Comparison of ENCODE assay signal across 14 cellular contexts in the genomic region with DNA sequence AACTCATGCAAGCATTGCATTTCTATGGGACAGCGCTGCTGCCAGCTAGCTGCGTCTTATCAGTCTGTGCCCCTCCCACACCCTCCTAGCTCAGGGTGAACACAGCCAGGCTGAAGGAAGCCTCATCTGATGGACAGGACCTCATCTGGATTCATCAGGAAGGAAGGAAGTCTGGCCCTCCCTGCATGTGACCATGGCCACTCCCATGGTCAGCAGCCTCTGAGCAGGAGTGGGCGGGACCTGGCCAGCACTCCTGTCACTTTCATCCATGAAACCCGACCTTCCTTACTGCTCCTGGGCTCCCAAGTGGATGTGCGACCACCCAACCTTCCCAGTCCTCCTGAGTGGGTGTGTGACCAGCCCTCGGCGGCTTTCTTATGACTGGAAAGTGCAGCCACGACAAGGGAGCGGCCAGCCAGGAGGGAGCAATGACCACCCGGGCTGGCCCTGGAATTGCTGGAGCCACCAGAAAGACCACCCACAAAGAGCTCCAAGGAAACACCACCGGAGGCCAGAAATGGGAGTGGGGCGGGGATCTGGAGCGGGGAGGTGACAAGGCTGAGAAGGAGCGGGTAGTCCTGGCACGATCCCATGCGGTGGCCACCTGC.
A peak's percentile ranks its signal among the peaks of the same experiment; 100 is the strongest.
DNase-seq lines count a peak whose midpoint lies in the region; ATAC-seq and TF ChIP-seq lines count a peak whose summit lies in the region.
"Had no signal": no experiment of that assay in that cellular context is flagged by ENCODE, and none has a peak within 500 bp of the region (broad histone marks: within the 10 kb centered on the region; RNA-seq: fewer than 3 reads in every experiment).

No MANE protein-coding gene starts in this region.

- no peak for TF ChIP-seq EP300 in gastroesophageal sphincter (IDR thresholded peaks at IDR 0.05)

- 63 to 73% methylated on average over 4 to 6 of the region's 16 CpGs for WGBS in gastroesophageal sphincter (ENCODE audit: low coverage in 1 of 2), 2 donors
- 66 to 82% methylated on average over 10 to 12 of the region's 16 CpGs for WGBS in thyroid gland, 2 donors

- TF ChIP-seq CTCF in gastroesophageal sphincter (IDR thresholded peaks at IDR 0.05) (no peak), lower lobe of right lung (IDR thresholded peaks at IDR 0.05) (no peak), thyroid gland (IDR thresholded peaks at IDR 0.05) (no peak)

- H3K4me3 ChIP-seq in gastroesophageal sphincter (no peak overlapping the region), lower lobe of right lung (peak overlapping the region; percentile 13), thyroid gland (replicated peaks in 1 of 3) (no peak overlapping the region)
- H3K4me3 ChIP-seq: BLaER1 had no signal

- H3K27ac ChIP-seq in gastroesophageal sphincter (peak overlapping the region in 1 of 4 donors; percentile 14), lower lobe of right lung (peak overlapping the region; percentile 54), thyroid gland (peak overlapping the region in 2 of 3 donors; percentile 10 to 27)
- H3K27ac ChIP-seq: BLaER1 had no signal

- H3K4me1 ChIP-seq in gastroesophageal sphincter (peaks cover 0 to 10% (median 0%) of the 10 kb centered on the region in 3 donors), lower lobe of right lung (peaks cover 16% of the 10 kb centered on the region), thyroid gland (peaks cover 4 to 11% of the 10 kb centered on the region in 2 donors)

- H3K27me3 ChIP-seq in gastroesophageal sphincter (no peaks in the 10 kb centered on the region), lower lobe of right lung (ENCODE audit: low read depth) (no peaks in the 10 kb centered on the region), thyroid gland (no peaks in the 10 kb centered on the region)
- H3K27me3 ChIP-seq: BLaER1 had no signal

- intact Hi-C loops in lower lobe of right lung (cut with DNase I): no loop called here
- intact Hi-C loops in thyroid gland (cut with DNase I): no loop called here

- TF ChIP-seq POLR2A in gastroesophageal sphincter (IDR thresholded peaks at IDR 0.05): no peak
- no peak for TF ChIP-seq POLR2A in thyroid gland (IDR thresholded peaks at IDR 0.05)

- ATAC-seq in gastroesophageal sphincter: peak; percentile 73
- ATAC-seq in lower lobe of right lung: peak; percentile 70 to 72
- ATAC-seq in SK-N-SH treated with all-trans-retinoic acid at 6 μM for 48 hours: no peak
- ATAC-seq in GM21447 (IDR thresholded peaks at IDR 0.05; ENCODE audit: unreplicated experiment): no peak

- peak; percentile 23 for DNase-seq in OCI-M1 (lab: John Stamatoyannopoulos, UW)
- DNase-seq in lower lobe of right lung: no peak
- DNase-seq in thyroid gland: peak in 1 of 2 donors; percentile 37
- no peak for DNase-seq in NCI-H2107 (lab: John Stamatoyannopoulos, UW)
- DNase-seq in T1000 (lab: John Stamatoyannopoulos, UW): no peak
- DNase-seq: activated CD8-positive, alpha-beta memory T cell treated with anti-CD3 and anti-CD28 coated beads, Interleukin-2, amount 50 U/mL, for 48 hours; effector CD4-positive, alpha-beta T cell; GDM1; mesenchymal stem cell; NCI-H446 treated with DMSO at 0.1 percent for 48 hours had no signal

- no peaks in the 10 kb centered on the region for H3K9me3 ChIP-seq in gastroesophageal sphincter
- H3K9me3 ChIP-seq in lower lobe of right lung: no peaks in the 10 kb centered on the region
- H3K9me3 ChIP-seq in thyroid gland: no peaks in the 10 kb centered on the region
- H3K9me3 ChIP-seq: BLaER1 had no signal

- H3K36me3 ChIP-seq in gastroesophageal sphincter (no peaks in the 10 kb centered on the region), lower lobe of right lung (no peaks in the 10 kb centered on the region), thyroid gland (no peaks in the 10 kb centered on the region)
- H3K36me3 ChIP-seq: BLaER1 had no signal

TF ChIP-seq in SK-N-SH treated with all-trans-retinoic acid at 6 μM for 48 hours, 23 proteins besides CTCF, POLR2A, EP300 and RAD21:
- TF ChIP-seq ZNF70 (CRISPR knock-in tag; IDR thresholded peaks at IDR 0.05) (no peak), ISL1 (CRISPR knock-in tag; IDR thresholded peaks at IDR 0.05) (no peak), ARNTL (CRISPR knock-in tag; IDR thresholded peaks at IDR 0.05; ENCODE audit: borderline replicate concordance, low read depth) (no peak), RARB (CRISPR knock-in tag; IDR thresholded peaks at IDR 0.05) (no peak), ZNF8 (CRISPR knock-in tag; IDR thresholded peaks at IDR 0.05) (no peak), GLIS3 (CRISPR knock-in tag; IDR thresholded peaks at IDR 0.05) (no peak), OSR1 (CRISPR knock-in tag; IDR thresholded peaks at IDR 0.05) (no peak), CSDC2 (CRISPR knock-in tag; IDR thresholded peaks at IDR 0.05) (no peak), ZFP3 (CRISPR knock-in tag; IDR thresholded peaks at IDR 0.05) (no peak)
- TF ChIP-seq, protein P1, sequence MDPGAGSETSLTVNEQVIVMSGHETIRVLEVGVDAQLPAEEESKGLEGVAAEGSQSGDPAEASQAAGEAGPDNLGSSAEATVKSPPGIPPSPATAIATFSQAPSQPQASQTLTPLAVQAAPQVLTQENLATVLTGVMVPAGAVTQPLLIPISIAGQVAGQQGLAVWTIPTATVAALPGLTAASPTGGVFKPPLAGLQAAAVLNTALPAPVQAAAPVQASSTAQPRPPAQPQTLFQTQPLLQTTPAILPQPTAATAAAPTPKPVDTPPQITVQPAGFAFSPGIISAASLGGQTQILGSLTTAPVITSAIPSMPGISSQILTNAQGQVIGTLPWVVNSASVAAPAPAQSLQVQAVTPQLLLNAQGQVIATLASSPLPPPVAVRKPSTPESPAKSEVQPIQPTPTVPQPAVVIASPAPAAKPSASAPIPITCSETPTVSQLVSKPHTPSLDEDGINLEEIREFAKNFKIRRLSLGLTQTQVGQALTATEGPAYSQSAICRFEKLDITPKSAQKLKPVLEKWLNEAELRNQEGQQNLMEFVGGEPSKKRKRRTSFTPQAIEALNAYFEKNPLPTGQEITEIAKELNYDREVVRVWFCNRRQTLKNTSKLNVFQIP (CRISPR knock-in tag; IDR thresholded peaks at IDR 0.05; ENCODE audit: borderline replicate concordance, low read depth): no peak
- TF ChIP-seq, protein P2, sequence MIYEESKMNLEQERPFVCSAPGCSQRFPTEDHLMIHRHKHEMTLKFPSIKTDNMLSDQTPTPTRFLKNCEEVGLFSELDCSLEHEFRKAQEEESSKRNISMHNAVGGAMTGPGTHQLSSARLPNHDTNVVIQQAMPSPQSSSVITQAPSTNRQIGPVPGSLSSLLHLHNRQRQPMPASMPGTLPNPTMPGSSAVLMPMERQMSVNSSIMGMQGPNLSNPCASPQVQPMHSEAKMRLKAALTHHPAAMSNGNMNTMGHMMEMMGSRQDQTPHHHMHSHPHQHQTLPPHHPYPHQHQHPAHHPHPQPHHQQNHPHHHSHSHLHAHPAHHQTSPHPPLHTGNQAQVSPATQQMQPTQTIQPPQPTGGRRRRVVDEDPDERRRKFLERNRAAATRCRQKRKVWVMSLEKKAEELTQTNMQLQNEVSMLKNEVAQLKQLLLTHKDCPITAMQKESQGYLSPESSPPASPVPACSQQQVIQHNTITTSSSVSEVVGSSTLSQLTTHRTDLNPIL (CRISPR knock-in tag; IDR thresholded peaks at IDR 0.05; ENCODE audit: low read depth): no peak
- TF ChIP-seq, protein P3, sequence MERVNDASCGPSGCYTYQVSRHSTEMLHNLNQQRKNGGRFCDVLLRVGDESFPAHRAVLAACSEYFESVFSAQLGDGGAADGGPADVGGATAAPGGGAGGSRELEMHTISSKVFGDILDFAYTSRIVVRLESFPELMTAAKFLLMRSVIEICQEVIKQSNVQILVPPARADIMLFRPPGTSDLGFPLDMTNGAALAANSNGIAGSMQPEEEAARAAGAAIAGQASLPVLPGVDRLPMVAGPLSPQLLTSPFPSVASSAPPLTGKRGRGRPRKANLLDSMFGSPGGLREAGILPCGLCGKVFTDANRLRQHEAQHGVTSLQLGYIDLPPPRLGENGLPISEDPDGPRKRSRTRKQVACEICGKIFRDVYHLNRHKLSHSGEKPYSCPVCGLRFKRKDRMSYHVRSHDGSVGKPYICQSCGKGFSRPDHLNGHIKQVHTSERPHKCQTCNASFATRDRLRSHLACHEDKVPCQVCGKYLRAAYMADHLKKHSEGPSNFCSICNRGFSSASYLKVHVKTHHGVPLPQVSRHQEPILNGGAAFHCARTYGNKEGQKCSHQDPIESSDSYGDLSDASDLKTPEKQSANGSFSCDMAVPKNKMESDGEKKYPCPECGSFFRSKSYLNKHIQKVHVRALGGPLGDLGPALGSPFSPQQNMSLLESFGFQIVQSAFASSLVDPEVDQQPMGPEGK (CRISPR knock-in tag; IDR thresholded peaks at IDR 0.05; ENCODE audit: borderline replicate concordance): no peak
- TF ChIP-seq, protein P4, sequence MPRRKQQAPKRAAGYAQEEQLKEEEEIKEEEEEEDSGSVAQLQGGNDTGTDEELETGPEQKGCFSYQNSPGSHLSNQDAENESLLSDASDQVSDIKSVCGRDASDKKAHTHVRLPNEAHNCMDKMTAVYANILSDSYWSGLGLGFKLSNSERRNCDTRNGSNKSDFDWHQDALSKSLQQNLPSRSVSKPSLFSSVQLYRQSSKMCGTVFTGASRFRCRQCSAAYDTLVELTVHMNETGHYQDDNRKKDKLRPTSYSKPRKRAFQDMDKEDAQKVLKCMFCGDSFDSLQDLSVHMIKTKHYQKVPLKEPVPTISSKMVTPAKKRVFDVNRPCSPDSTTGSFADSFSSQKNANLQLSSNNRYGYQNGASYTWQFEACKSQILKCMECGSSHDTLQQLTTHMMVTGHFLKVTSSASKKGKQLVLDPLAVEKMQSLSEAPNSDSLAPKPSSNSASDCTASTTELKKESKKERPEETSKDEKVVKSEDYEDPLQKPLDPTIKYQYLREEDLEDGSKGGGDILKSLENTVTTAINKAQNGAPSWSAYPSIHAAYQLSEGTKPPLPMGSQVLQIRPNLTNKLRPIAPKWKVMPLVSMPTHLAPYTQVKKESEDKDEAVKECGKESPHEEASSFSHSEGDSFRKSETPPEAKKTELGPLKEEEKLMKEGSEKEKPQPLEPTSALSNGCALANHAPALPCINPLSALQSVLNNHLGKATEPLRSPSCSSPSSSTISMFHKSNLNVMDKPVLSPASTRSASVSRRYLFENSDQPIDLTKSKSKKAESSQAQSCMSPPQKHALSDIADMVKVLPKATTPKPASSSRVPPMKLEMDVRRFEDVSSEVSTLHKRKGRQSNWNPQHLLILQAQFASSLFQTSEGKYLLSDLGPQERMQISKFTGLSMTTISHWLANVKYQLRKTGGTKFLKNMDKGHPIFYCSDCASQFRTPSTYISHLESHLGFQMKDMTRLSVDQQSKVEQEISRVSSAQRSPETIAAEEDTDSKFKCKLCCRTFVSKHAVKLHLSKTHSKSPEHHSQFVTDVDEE (CRISPR knock-in tag; IDR thresholded peaks at IDR 0.05): no peak

Comparison
In these comparisons a context has a peak if more than half of its experiments do, and no peak if none do; other contexts are left out.
1. ATAC-seq: peak in gastroesophageal sphincter (single experiment) and lower lobe of right lung (2 of 2); none in SK-N-SH treated with all-trans-retinoic acid at 6 μM for 48 hours (single experiment) and GM21447 (single experiment).